20 cellular contexts compared by ENCODE assay signal in genomic region chr6:80304014-80304413, GRCh38.
"Had no signal": no experiment of that assay in that cellular context is flagged by ENCODE, and none has a peak within 500 bp of the region (broad histone marks: within the 10 kb centered on the region; RNA-seq: fewer than 3 reads in every experiment).

No MANE protein-coding gene starts in this region.

- H3K4me3 ChIP-seq: esophagus muscularis mucosa, heart left ventricle, mucosa of descending colon, prostate gland, right lobe of liver, stomach, thoracic aorta, transverse colon had no signal

- H3K36me3 ChIP-seq: esophagus muscularis mucosa, heart left ventricle, prostate gland, right lobe of liver, thoracic aorta, transverse colon had no signal

- DNase-seq: effector memory CD8-positive, alpha-beta T cell; heart left ventricle; hippocampal formation; kidney glomerular epithelial cell; mammary epithelial cell; mucosa of descending colon; natural killer cell; retina; right lobe of liver; stimulated activated CD4-positive, alpha-beta T cell treated with anti-CD3 and anti-CD28 coated beads, Interleukin-2, amount 100 ng/mL, for 24 hours; stimulated activated naive CD4-positive, alpha-beta T cell; stomach; substantia nigra; transverse colon had no signal

- ATAC-seq: effector memory CD8-positive, alpha-beta T cell; heart left ventricle; mucosa of descending colon; natural killer cell; right lobe of liver had no signal

- H3K4me1 ChIP-seq: esophagus muscularis mucosa, heart left ventricle, prostate gland, right lobe of liver, stomach, transverse colon had no signal

- H3K27ac Mint-ChIP-seq: dendritic cell treated with granulocyte-macrophage colony-stimulating factor and Interleukin-4, amounts not matched to agents 40 ng/mL and 50 ng/mL, for 4 days; effector memory CD8-positive, alpha-beta T cell; natural killer cell had no signal

- H3K27me3 ChIP-seq: esophagus muscularis mucosa, heart left ventricle, right lobe of liver, stomach, transverse colon had no signal

- H3K27ac ChIP-seq: epithelial cell of prostate, esophagus muscularis mucosa, heart left ventricle, prostate gland, right lobe of liver, stomach, thoracic aorta, transverse colon had no signal

- H3K4me3 Mint-ChIP-seq: dendritic cell treated with granulocyte-macrophage colony-stimulating factor and Interleukin-4, amounts not matched to agents 40 ng/mL and 50 ng/mL, for 4 days; effector memory CD8-positive, alpha-beta T cell; natural killer cell; neural crest cell had no signal

- H3K4me1 Mint-ChIP-seq: natural killer cell, neural crest cell had no signal

- H3K9me3 ChIP-seq: esophagus muscularis mucosa, mucosa of descending colon, prostate gland, right lobe of liver, transverse colon had no signal

- H3K27me3 Mint-ChIP-seq: dendritic cell treated with granulocyte-macrophage colony-stimulating factor and Interleukin-4, amounts not matched to agents 40 ng/mL and 50 ng/mL, for 4 days; effector memory CD8-positive, alpha-beta T cell had no signal
